8 cellular contexts compared by ENCODE assay signal in genomic region chr4:169757575-169758184, GRCh38. TPM values are rescaled to one million over a fixed set of nuclear protein-coding genes. Genes with fewer than 3 reads are reported as not detected.
DNase-seq lines count a peak whose midpoint lies in the region; ATAC-seq and TF ChIP-seq lines count a peak whose summit lies in the region.

TSS of gene HPF1 (minus strand) at chr4:169757944. CDS start at chr4:169757877, 67 bp downstream.

- intact Hi-C loops in activated CD4-positive, alpha-beta T cell treated with anti-CD3 and anti-CD28 coated beads for 36 hours (cut with DNase I, micrococcal nuclease) = loop anchor here (1.0 to 10.0 kb wide), 7 partner anchors 97 to 1443 kb away; partner anchors contain the start of genes NEK1 (in 2 of the 2), CBR4 (in 1 of the 2), CLCN3 (in 1 of the 2) and DDX60 (in 1 of the 2)

- peak within 1 kb of the TSS; percentile 82 for H3K4me3 Mint-ChIP-seq in activated CD4-positive, alpha-beta T cell treated with anti-CD3 and anti-CD28 coated beads for 36 hours

- H3K27me3 ChIP-seq in kidney epithelial cell (ENCODE audit: control insufficient read depth, insufficient read depth, low read length) = no peaks in the 10 kb centered on the region

- POLR2A ChIA-PET in activated CD4-positive, alpha-beta T cell treated with anti-CD3 and anti-CD28 coated beads for 36 hours (lab: Charles Lee) = no interaction called here

- H3K27me3 Mint-ChIP-seq in activated CD4-positive, alpha-beta T cell treated with anti-CD3 and anti-CD28 coated beads for 36 hours = peaks cover under 1% of the 10 kb centered on the region

- H3K36me3 ChIP-seq in kidney epithelial cell (ENCODE audit: control insufficient read depth, insufficient read depth, low read length) = no peaks in the 10 kb centered on the region

- peak within 1 kb of the TSS; percentile 68 for H3K27ac Mint-ChIP-seq in activated CD4-positive, alpha-beta T cell treated with anti-CD3 and anti-CD28 coated beads for 36 hours

- peak within 1 kb of the TSS; percentile 70 for H3K4me3 ChIP-seq in choroid plexus epithelial cell (ENCODE audit: low read depth, low read length)
- H3K4me3 ChIP-seq in kidney epithelial cell (ENCODE audit: low read depth, low read length) = peak within 1 kb of the TSS; percentile 57

- H3K4me1 Mint-ChIP-seq in activated CD4-positive, alpha-beta T cell treated with anti-CD3 and anti-CD28 coated beads for 36 hours = peaks cover 15% of the 10 kb centered on the region

- peak; percentile 71 for TF ChIP-seq POLR2A in GM19099 (IDR thresholded peaks at IDR 0.05; ENCODE audit: extremely low read depth, insufficient read length, low read depth)

- no peak for TF ChIP-seq CTCF in choroid plexus epithelial cell (conservative IDR thresholded peaks at IDR 0.05; ENCODE audit: low read depth, low read length)
- no peak for TF ChIP-seq CTCF in kidney epithelial cell (IDR thresholded peaks at IDR 0.05; ENCODE audit: insufficient read depth, low read length, poor library complexity, severe bottlenecking)

- ATAC-seq in HG03432 (IDR thresholded peaks at IDR 0.05; ENCODE audit: unreplicated experiment) = peak; percentile 95
- ATAC-seq in activated CD4-positive, alpha-beta T cell treated with anti-CD3 and anti-CD28 coated beads for 36 hours = peak; percentile 94

- DNase-seq in AML-193 (lab: John Stamatoyannopoulos, UW) = peak; percentile 89 to 92
- peak; percentile 73 for DNase-seq in NCI-H510A (lab: John Stamatoyannopoulos, UW)
- peak; percentile 97 for DNase-seq in activated CD4-positive, alpha-beta T cell treated with anti-CD3 and anti-CD28 coated beads for 36 hours
- DNase-seq in choroid plexus epithelial cell (ENCODE audit: low read depth) = peak; percentile 85
- peak; percentile 51 for DNase-seq in kidney epithelial cell (ENCODE audit: low read depth)
- peak; percentile 82 to 92 for DNase-seq in stimulated activated CD4-positive, alpha-beta T cell treated with anti-CD3 and anti-CD28 coated beads, Interleukin-1b, Interleukin-23, amount 100 ng/mL, for 1 hour (ENCODE audit: low read depth in 2 of 2)

- peaks cover 2% of the 10 kb centered on the region for H3K36me3 Mint-ChIP-seq in activated CD4-positive, alpha-beta T cell treated with anti-CD3 and anti-CD28 coated beads for 36 hours (ENCODE audit: low read depth)

- CTCF ChIA-PET in activated CD4-positive, alpha-beta T cell treated with anti-CD3 and anti-CD28 coated beads for 36 hours (lab: Charles Lee) = interaction anchor here (0.9 to 1.5 kb wide), 2 partner anchors 53 to 144 kb away, joined by 3 read pairs; no protein-coding TSS in a partner anchor

- H3K9me3 Mint-ChIP-seq in activated CD4-positive, alpha-beta T cell treated with anti-CD3 and anti-CD28 coated beads for 36 hours (ENCODE audit: low read depth) = no peaks in the 10 kb centered on the region

RNA-seq across cellular contexts. Expression of gene HPF1, which starts in this region (rescaled TPM):
- 10 to 100 TPM; 29.8 to 34.7 TPM for total RNA-seq in activated CD4-positive, alpha-beta T cell treated with anti-CD3 and anti-CD28 coated beads for 36 hours
- 35.2 and 36.1 TPM in 2 replicates for total RNA-seq in kidney epithelial cell

Comparison
In these comparisons a context has a peak if more than half of its experiments do, and no peak if none do; other contexts are left out.
1. Peak in every context shown above with its lines: DNase-seq, ATAC-seq and H3K4me3 ChIP-seq.